21 cellular contexts compared by ENCODE assay signal in genomic region chr11:79340535-79340934, GRCh38.
DNase-seq lines count a peak whose midpoint lies in the region; ATAC-seq and TF ChIP-seq lines count a peak whose summit lies in the region.
"Had no signal": no experiment of that assay in that cellular context is flagged by ENCODE, and none has a peak within 500 bp of the region (broad histone marks: within the 10 kb centered on the region; RNA-seq: fewer than 3 reads in every experiment).

No MANE protein-coding gene starts in this region.

- H3K4me1 ChIP-seq in HEK293 (ENCODE audit: control insufficient read depth, insufficient read depth, low read length), result no peaks in the 10 kb centered on the region
- H3K4me1 ChIP-seq: A549 had no signal

- H3K4me3 ChIP-seq in HEK293 (ENCODE audit: low read depth, low read length), result no peak overlapping the region
- H3K4me3 ChIP-seq: A549; BLaER1 treated with 17β-estradiol and CSF1 and Interleukin-3, amounts not matched to agents 10 nM and 100 nM; GM12878 had no signal

- TF ChIP-seq CTCF in HEK293 (tag by site-specific recombination; IDR thresholded peaks at IDR 0.05), result no peak
- no peak for TF ChIP-seq CTCF in nephron progenitor cell (IDR thresholded peaks at IDR 0.05)

- H3K36me3 ChIP-seq in HEK293 (ENCODE audit: control insufficient read depth in 2 of 2, insufficient read depth in 1 of 2, low read length in 2 of 2), result no peaks in the 10 kb centered on the region
- H3K36me3 ChIP-seq: BLaER1 treated with 17β-estradiol and CSF1 and Interleukin-3, amounts not matched to agents 10 nM and 100 nM had no signal

- no peaks in the 10 kb centered on the region for H3K9me3 Mint-ChIP-seq in nephron progenitor cell
- H3K9me3 Mint-ChIP-seq: CD4-positive, alpha-beta T cell; CD8-positive, alpha-beta T cell had no signal

- H3K4me3 Mint-ChIP-seq in nephron progenitor cell, result no peak overlapping the region
- H3K4me3 Mint-ChIP-seq: B cell; CD4-positive, alpha-beta T cell; CD8-positive, alpha-beta T cell had no signal

- peaks cover 3% of the 10 kb centered on the region for H3K27me3 Mint-ChIP-seq in nephron progenitor cell (ENCODE audit: low read depth, poor library complexity)
- H3K27me3 Mint-ChIP-seq: CD4-positive, alpha-beta T cell had no signal

- CTCF ChIA-PET in HEK293 (lab: Yijun Ruan, JAX), result no interaction called here

- POLR2A ChIA-PET in HEK293 (lab: Yijun Ruan, JAX), result no interaction called here

- DNase-seq in NCI-H2171 treated with DMSO at 0.1 percent for 48 hours (lab: John Stamatoyannopoulos, UW) (peak; percentile 18), NCI-H2171 (lab: John Stamatoyannopoulos, UW) (no peak), nephron progenitor cell (no peak)
- DNase-seq: AML-193; CD4-positive, alpha-beta T cell; CD8-positive, alpha-beta T cell; DMS 273 treated with DMSO at 0.1 percent for 48 hours; DMS153; DMS53; DMS79; DND-41; EL; GDM1 had no signal

- H3K9me3 ChIP-seq in HEK293 (ENCODE audit: control insufficient read depth, insufficient read depth, low read depth, low read length), result no peaks in the 10 kb centered on the region
- H3K9me3 ChIP-seq: A549; BLaER1 treated with 17β-estradiol and CSF1 and Interleukin-3, amounts not matched to agents 10 nM and 100 nM had no signal

- peak overlapping the region; percentile 68 for H3K27ac Mint-ChIP-seq in nephron progenitor cell
- H3K27ac Mint-ChIP-seq: B cell; CD4-positive, alpha-beta T cell; CD8-positive, alpha-beta T cell had no signal

- H3K27ac ChIP-seq in HEK293 (ENCODE audit: extremely low read depth, low read depth, low read length), result no peak overlapping the region
- H3K27ac ChIP-seq: 22Rv1; A549; BLaER1 treated with 17β-estradiol and CSF1 and Interleukin-3, amounts not matched to agents 10 nM and 100 nM; C4-2B had no signal

- H3K36me3 Mint-ChIP-seq in nephron progenitor cell (ENCODE audit: low read depth), result peaks cover 5% of the 10 kb centered on the region
- H3K36me3 Mint-ChIP-seq: CD8-positive, alpha-beta T cell had no signal

- no peak for ATAC-seq in HG03175 (IDR thresholded peaks at IDR 0.05; ENCODE audit: unreplicated experiment)
- ATAC-seq: A549; CD8-positive, alpha-beta T cell; GM12878 had no signal

- peaks cover 34% of the 10 kb centered on the region for H3K4me1 Mint-ChIP-seq in nephron progenitor cell
- H3K4me1 Mint-ChIP-seq: B cell had no signal

TF ChIP-seq in HEK293, 187 proteins besides CTCF, POLR2A, EP300 and RAD21:
- no peak for TF ChIP-seq ZNF510 (tag by site-specific recombination; IDR thresholded peaks at IDR 0.05; ENCODE audit: insufficient replicate concordance)
- TF ChIP-seq TSHZ1 (tag by site-specific recombination; IDR thresholded peaks at IDR 0.05; ENCODE audit: borderline replicate concordance), result no peak
- TF ChIP-seq ZNF843 (tag by site-specific recombination; IDR thresholded peaks at IDR 0.05), result no peak
- TF ChIP-seq ZFP3 (tag by site-specific recombination; IDR thresholded peaks at IDR 0.05; ENCODE audit: low read depth), result peak; percentile 67; the same call in 1 of the 2 replicates
- no peak for TF ChIP-seq KLF1 (tag by site-specific recombination; IDR thresholded peaks at IDR 0.05)
- no peak for TF ChIP-seq ZNF391 (tag by site-specific recombination; IDR thresholded peaks at IDR 0.05; ENCODE audit: borderline replicate concordance, low read depth)
- no peak for TF ChIP-seq ZSCAN16 (tag by site-specific recombination; IDR thresholded peaks at IDR 0.05)
